ENCODE assay signal across 9 cellular contexts in the genomic region with DNA sequence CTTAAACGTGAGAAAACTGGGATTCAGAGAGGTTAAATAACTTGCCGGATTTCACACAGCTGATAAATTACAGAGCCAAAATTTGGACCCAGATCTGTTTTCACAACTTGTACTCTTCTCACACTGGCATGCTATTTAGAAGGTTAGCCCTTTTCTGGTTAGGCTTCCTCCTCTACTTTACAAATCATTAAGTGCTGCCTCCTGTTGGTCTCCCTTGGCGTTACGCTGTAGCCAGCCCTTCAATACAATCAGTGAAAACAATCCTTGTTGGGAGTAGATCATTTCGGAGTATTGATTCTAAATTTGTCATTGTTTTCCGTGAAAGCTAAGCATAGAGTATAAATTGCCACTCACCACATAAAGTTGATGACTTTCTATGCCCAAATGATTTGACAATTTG.
A peak's percentile ranks its signal among the peaks of the same experiment; 100 is the strongest.
DNase-seq lines count a peak whose midpoint lies in the region; ATAC-seq, FAIRE-seq and TF ChIP-seq lines count a peak whose summit lies in the region.
"Had no signal": no experiment of that assay in that cellular context is flagged by ENCODE, and none has a peak within 500 bp of the region (broad histone marks: within the 10 kb centered on the region; RNA-seq: fewer than 3 reads in every experiment).

No MANE protein-coding gene starts in this region.

- H3K27me3 ChIP-seq in Loucy (ENCODE audit: insufficient read depth, low read length, poor library complexity, severe bottlenecking) (no peaks in the 10 kb centered on the region), bronchial epithelial cell (ENCODE audit: control insufficient read depth, insufficient read depth, low read length) (no peaks in the 10 kb centered on the region), neural progenitor cell (no peaks in the 10 kb centered on the region), left lung (no peaks in the 10 kb centered on the region)

- H3K36me3 ChIP-seq in Loucy (ENCODE audit: insufficient read depth, low read length) (peaks cover 12% of the 10 kb centered on the region; the same call in 1 of the 2 replicates), bronchial epithelial cell (ENCODE audit: control insufficient read depth, insufficient read depth, low read length) (no peaks in the 10 kb centered on the region), neural progenitor cell (no peaks in the 10 kb centered on the region), left lung (no peaks in the 10 kb centered on the region)

- H4K20me1 ChIP-seq in Loucy (ENCODE audit: insufficient read depth, low read length, poor library complexity, severe bottlenecking), result peaks cover 42% of the 10 kb centered on the region
- H4K20me1 ChIP-seq in neural progenitor cell (ENCODE audit: low read depth), result no peaks in the 10 kb centered on the region

- H3K4me1 ChIP-seq in Loucy (ENCODE audit: insufficient read depth, low read length, poor library complexity, severe bottlenecking) (no peaks in the 10 kb centered on the region), neural progenitor cell (no peaks in the 10 kb centered on the region), left lung (peaks cover 0 to 12% of the 10 kb centered on the region in 2 donors)

- no peaks in the 10 kb centered on the region for H3K9me3 Mint-ChIP-seq in neural progenitor cell
- H3K9me3 Mint-ChIP-seq in T-helper 2 cell treated with Interferon-gamma antibody and Interleukin-4, amounts not matched to agents 5 μg/mL and 100 μg/mL, for 36 hours, result no peaks in the 10 kb centered on the region

- H3K36me3 Mint-ChIP-seq in neural progenitor cell, result no peaks in the 10 kb centered on the region
- peaks cover 21% of the 10 kb centered on the region for H3K36me3 Mint-ChIP-seq in T-helper 2 cell treated with Interferon-gamma antibody and Interleukin-4, amounts not matched to agents 5 μg/mL and 100 μg/mL, for 36 hours (ENCODE audit: low read depth)

- H3K27me3 Mint-ChIP-seq in neural progenitor cell (ENCODE audit: insufficient read depth, low read depth), result no peaks in the 10 kb centered on the region
- H3K27me3 Mint-ChIP-seq in T-helper 2 cell treated with Interferon-gamma antibody and Interleukin-4, amounts not matched to agents 5 μg/mL and 100 μg/mL, for 36 hours (ENCODE audit: low read depth), result no peaks in the 10 kb centered on the region

- no peaks in the 10 kb centered on the region for H3K9me2 ChIP-seq in Loucy (replicated peaks; ENCODE audit: low read depth, low read length)

- H3K27ac Mint-ChIP-seq in neural progenitor cell, result no peak overlapping the region
- no peak overlapping the region for H3K27ac Mint-ChIP-seq in T-helper 2 cell treated with Interferon-gamma antibody and Interleukin-4, amounts not matched to agents 5 μg/mL and 100 μg/mL, for 36 hours

- H2AFZ ChIP-seq in Loucy (ENCODE audit: low read length) (no peak overlapping the region), neural progenitor cell (replicated peaks) (no peak overlapping the region)

- no peaks in the 10 kb centered on the region for H3F3A ChIP-seq in Loucy (ENCODE audit: low read depth)
- H3F3A ChIP-seq in neural progenitor cell (ENCODE audit: low read depth), result no peaks in the 10 kb centered on the region

- H3K27ac ChIP-seq in neural progenitor cell, result no peak overlapping the region
- H3K27ac ChIP-seq in left lung, result no peak overlapping the region

- intact Hi-C loops in left lung (cut with DNase I), result no loop called here

- H3K79me2 ChIP-seq in Loucy (ENCODE audit: insufficient read depth, low read length) (peaks cover 63% of the 10 kb centered on the region), neural progenitor cell (ENCODE audit: low read depth) (no peaks in the 10 kb centered on the region)

- H3K9ac ChIP-seq in Loucy (ENCODE audit: low read depth, low read length, poor library complexity, severe bottlenecking), result no peak overlapping the region
- no peak overlapping the region for H3K9ac ChIP-seq in neural progenitor cell

- DNase-seq in activated CD8-positive, alpha-beta memory T cell treated with anti-CD3 and anti-CD28 coated beads, Interleukin-2, amount 50 U/mL, for 4 hours, result peak; percentile 18
- DNase-seq in activated CD8-positive, alpha-beta memory T cell treated with anti-CD3 and anti-CD28 coated beads for 24 hours, result no peak
- DNase-seq in bronchial epithelial cell (ENCODE audit: low read depth) (no peak), neural progenitor cell (ENCODE audit: low spot score) (peak; percentile 15), left lung (no peak)
- no peak for DNase-seq in T-helper 2 cell treated with Interferon-gamma antibody and Interleukin-4, amounts not matched to agents 5 μg/mL and 100 μg/mL, for 36 hours (ENCODE audit: low spot score)
- DNase-seq: islet precursor cell had no signal

- H3K9me3 ChIP-seq in Loucy (ENCODE audit: insufficient read depth, low read depth, low read length) (no peaks in the 10 kb centered on the region), neural progenitor cell (ENCODE audit: low read depth) (no peaks in the 10 kb centered on the region), left lung (no peaks in the 10 kb centered on the region)

- no peaks in the 10 kb centered on the region for H3K4me1 Mint-ChIP-seq in neural progenitor cell
- peaks cover 19% of the 10 kb centered on the region for H3K4me1 Mint-ChIP-seq in T-helper 2 cell treated with Interferon-gamma antibody and Interleukin-4, amounts not matched to agents 5 μg/mL and 100 μg/mL, for 36 hours (ENCODE audit: low read depth)

- peak; percentile 70 for TF ChIP-seq CTCF in Loucy (conservative IDR thresholded peaks at IDR 0.05; ENCODE audit: low read length)
- peak; percentile 19 for TF ChIP-seq CTCF in bronchial epithelial cell (IDR thresholded peaks at IDR 0.05; ENCODE audit: insufficient read depth, low read length, severe bottlenecking)
- TF ChIP-seq CTCF in neural progenitor cell (IDR thresholded peaks at IDR 0.05), result peak; percentile 54
- TF ChIP-seq CTCF in left lung (IDR thresholded peaks at IDR 0.05), result no peak

- H3K4me2 ChIP-seq in Loucy (ENCODE audit: low read depth, low read length, poor library complexity, severe bottlenecking) (no peak overlapping the region), neural progenitor cell (no peak overlapping the region)

- H3K4me3 ChIP-seq in Loucy (ENCODE audit: low read length, poor library complexity, severe bottlenecking) (no peak overlapping the region), bronchial epithelial cell (ENCODE audit: low read depth, low read length) (no peak overlapping the region), neural progenitor cell (no peak overlapping the region), left lung (no peak overlapping the region)

- H3K4me3 Mint-ChIP-seq in neural progenitor cell, result no peak overlapping the region
- H3K4me3 Mint-ChIP-seq in T-helper 2 cell treated with Interferon-gamma antibody and Interleukin-4, amounts not matched to agents 5 μg/mL and 100 μg/mL, for 36 hours, result no peak overlapping the region

- ATAC-seq in GM18870 (IDR thresholded peaks at IDR 0.05; ENCODE audit: unreplicated experiment) (no peak), left lung (no peak)

- FAIRE-seq in bronchial epithelial cell (lab: Jason Lieb, UNC), result no peak

Comparison
In these comparisons a context has a peak if more than half of its experiments do, and no peak if none do; other contexts are left out.
1. DNase-seq: peak in activated CD8-positive, alpha-beta memory T cell treated with anti-CD3 and anti-CD28 coated beads, Interleukin-2, amount 50 U/mL, for 4 hours (single experiment) and neural progenitor cell (single experiment); none in activated CD8-positive, alpha-beta memory T cell treated with anti-CD3 and anti-CD28 coated beads for 24 hours (single experiment), bronchial epithelial cell (single experiment), T-helper 2 cell treated with Interferon-gamma antibody and Interleukin-4, amounts not matched to agents 5 μg/mL and 100 μg/mL, for 36 hours (single experiment) and left lung (0 of 2).
2. CTCF ChIP-seq: peak in Loucy (single experiment), bronchial epithelial cell (single experiment) and neural progenitor cell (single experiment); none in left lung (0 of 2).